ENCODE assay signal across 9 cellular contexts in genomic region chr6:167079853-167080297, GRCh38. TPM values are rescaled to one million over a fixed set of nuclear protein-coding genes. Genes with fewer than 3 reads are reported as not detected.
DNase-seq lines count a peak whose midpoint lies in the region; ATAC-seq, FAIRE-seq and TF ChIP-seq lines count a peak whose summit lies in the region.
"Had no signal": no experiment of that assay in that cellular context is flagged by ENCODE, and none has a peak within 500 bp of the region (broad histone marks: within the 10 kb centered on the region; RNA-seq: fewer than 3 reads in every experiment).

No MANE protein-coding gene starts in this region.

- FAIRE-seq in K562 (lab: Jason Lieb, UNC) = no peak

- H3K79me2 ChIP-seq in K562 (ENCODE audit: control insufficient read depth, insufficient read depth, low read length) = no peaks in the 10 kb centered on the region

- no peaks in the 10 kb centered on the region for H3K9me3 ChIP-seq in K562 (replicated peaks; ENCODE audit: control insufficient read depth, insufficient read depth, low read depth, low read length)

- no peaks in the 10 kb centered on the region for H3K4me1 ChIP-seq in K562 (replicated peaks in 1 of 2; ENCODE audit: control insufficient read depth in 2 of 2, insufficient read depth in 2 of 2, low read length in 2 of 2)

- in situ Hi-C loops in K562 (cut with MboI) = no loop called here

- under 1% methylated on average over 11 of the region's 11 CpGs for WGBS in K562 (ENCODE audit: insufficient coverage, low coverage, missing lambda C conversion rate)

- peak; percentile 97 for DNase-seq in MV-4-11 (lab: John Stamatoyannopoulos, UW)
- peak in 1 of 4 experiments; percentile 10 for DNase-seq in K562 (ENCODE audit: extremely low read depth in 1 of 4, low spot score in 3 of 4)
- no peak for DNase-seq in KG1 (lab: John Stamatoyannopoulos, UW)
- no peak for DNase-seq in HuH-7 (ENCODE audit: low spot score)
- no peak for DNase-seq in EL
- no peak for DNase-seq in NCI-H187 (lab: John Stamatoyannopoulos, UW)

- H3K36me3 ChIP-seq in K562 (ENCODE audit: control insufficient read depth, insufficient read depth, low read length) = no peaks in the 10 kb centered on the region

- no peak overlapping the region for H3K27ac ChIP-seq in K562 (ENCODE audit: extremely low read depth, low read depth, low read length)

- ATAC-seq in GM21619 (IDR thresholded peaks at IDR 0.05; ENCODE audit: unreplicated experiment) (peak; percentile 99), K562 (peak; percentile 73; the same call in 2 of the 3 replicates)

- no TSS peak for BruUV-seq in K562 (replicated peaks; lab: Mats Ljungman, UMichigan)

- no peak overlapping the region for H2AFZ ChIP-seq in K562 (ENCODE audit: low read depth, low read length)

- no peak for TF ChIP-seq RAD21 in K562 (CRISPR knock-in tag; conservative IDR thresholded peaks at IDR 0.05 in 1 of 2, IDR thresholded peaks at IDR 0.05 in 1 of 2)

- no peak overlapping the region for H3K9ac ChIP-seq in K562 (ENCODE audit: insufficient read depth in 1 of 2, low read depth in 2 of 2, low read length in 2 of 2)

- H3K4me3 ChIP-seq in GM12875 (ENCODE audit: low read depth, low read length) (no peak overlapping the region), K562 (no peak overlapping the region)

- H3K9me1 ChIP-seq in K562 (ENCODE audit: control insufficient read depth, insufficient read depth, low read length) = no peaks in the 10 kb centered on the region

- no peak for TF ChIP-seq EP300 in K562 (IDR thresholded peaks at IDR 0.05; ENCODE audit: low read length)

- TF ChIP-seq POLR2A in K562 (conservative IDR thresholded peaks at IDR 0.05) = no peak

- CTCF ChIA-PET in K562 (lab: Yijun Ruan, JAX; ENCODE audit: low intra/inter-chr PET ratio) = no interaction called here

- H4K20me1 ChIP-seq in K562 (replicated peaks; ENCODE audit: control insufficient read depth, insufficient read depth, low read length) = no peaks in the 10 kb centered on the region

- POLR2A ChIA-PET in K562 (lab: Yijun Ruan, JAX) = no interaction called here

- peaks cover 13 to 29% of the 10 kb centered on the region in 2 experiments for H3K27me3 ChIP-seq in K562 (ENCODE audit: control insufficient read depth in 2 of 2, insufficient read depth in 2 of 2, low read length in 2 of 2)

- no peak overlapping the region for H3K4me2 ChIP-seq in K562 (ENCODE audit: insufficient read depth, low read length)

- TF ChIP-seq CTCF in GM12875 (IDR thresholded peaks at IDR 0.05; ENCODE audit: borderline replicate concordance, insufficient read depth, low read depth, low read length) (peak; percentile 60; the same call in 1 of the 2 replicates), K562 (IDR thresholded peaks at IDR 0.05 in 2 of 3, conservative IDR thresholded peaks at IDR 0.05 in 1 of 3; ENCODE audit: insufficient read depth in 2 of 3, low read depth in 1 of 3, low read length in 3 of 3) (peak in 1 of 3 experiments; percentile 20; a peak in 2 of 6 replicates)

- intact Hi-C loops in K562 (cut with micrococcal nuclease) = no loop called here

TF ChIP-seq in K562, 482 proteins besides CTCF, POLR2A, EP300 and RAD21 (continues in another document):
- TF ChIP-seq BCLAF1 (IDR thresholded peaks at IDR 0.05; ENCODE audit: borderline replicate concordance in 1 of 2, control insufficient read depth in 1 of 2, low read depth in 2 of 2, low read length in 1 of 2) (no peak), TAF9B (IDR thresholded peaks at IDR 0.05; ENCODE audit: partially characterized antibody) (no peak), NR2C2 (CRISPR knock-in tag; IDR thresholded peaks at IDR 0.05) (no peak), NR2C2 (tag; IDR thresholded peaks at IDR 0.05) (no peak), KAT7 (CRISPR knock-in tag; IDR thresholded peaks at IDR 0.05; ENCODE audit: borderline replicate concordance) (no peak), KAT8 (IDR thresholded peaks at IDR 0.05; ENCODE audit: low read depth) (no peak), FOXK1 (CRISPR knock-in tag; IDR thresholded peaks at IDR 0.05; ENCODE audit: borderline replicate concordance) (no peak), BRF2 (IDR thresholded peaks at IDR 0.05; ENCODE audit: borderline replicate concordance, insufficient read depth, insufficient read length) (no peak), NFIX (CRISPR knock-in tag; IDR thresholded peaks at IDR 0.05; ENCODE audit: low read depth) (no peak), NR4A1 (CRISPR knock-in tag; IDR thresholded peaks at IDR 0.05) (no peak), NR4A1 (tag; IDR thresholded peaks at IDR 0.05) (no peak), ZNF609 (CRISPR knock-in tag; IDR thresholded peaks at IDR 0.05; ENCODE audit: borderline replicate concordance) (no peak), ZNF707 (CRISPR knock-in tag; conservative IDR thresholded peaks at IDR 0.05) (no peak)

RNA-seq across cellular contexts. Expression of gene CCR6, which starts 43.0 kb away (rescaled TPM):
- total RNA-seq in K562 (2011; cell fraction: chromatin; rRNA removed; ENCODE audit: low replicate concordance) = not detected in 2 replicates
- not detected in 2 replicates for total RNA-seq in K562 (2011; cell fraction: nucleolus; rRNA removed)
- not detected in 2 replicates for total RNA-seq in K562 (2011; cell fraction: nucleoplasm; rRNA removed)
- total RNA-seq in K562 (2014; rRNA removed) (not detected in 2 replicates), K562 (2014; rRNA removed; fragmentation: Illumina TruSeq; extraction: Trizol) (not detected in 2 replicates), K562 (2015; rRNA removed; fragmentation: Illumina TruSeq; extraction: Trizol) (not detected in 2 replicates), K562 (2021) (not detected in 2 replicates)
- polyA plus RNA-seq in K562 (2011; rRNA removed) (not detected in 2 replicates), K562 (2014; fragmentation: Illumina TruSeq; extraction: Trizol) (not detected in 2 replicates), K562 (2014; fragmentation: Nextera tagmentation; extraction: Ambion mirVana) (not detected), K562 (2014; rRNA removed) (not detected in 2 replicates)
- polyA plus RNA-seq in K562 (2011; cell fraction: cytosol; rRNA removed) = 0.09 TPM in 1 of 2 replicates, not detected in the other
- polyA plus RNA-seq in K562 (2011; cell fraction: nucleus; rRNA removed) = not detected in 2 replicates
- polyA plus RNA-seq in K562 (2012) = not detected in 2 replicates
- not detected in 2 replicates for polyA minus RNA-seq in K562 (2011; rRNA and poly(A)+ RNA removed)
- polyA minus RNA-seq in K562 (2011; cell fraction: cytosol; rRNA and poly(A)+ RNA removed) = not detected in 2 replicates
- not detected in 2 replicates for polyA minus RNA-seq in K562 (2011; cell fraction: nucleus; rRNA and poly(A)+ RNA removed)
- total RNA-seq: neural crest cell had no signal
